8 cellular contexts compared by ENCODE assay signal in genomic region chr12:76020731-76021672, GRCh38. TPM values are rescaled to one million over a fixed set of nuclear protein-coding genes. Genes with fewer than 3 reads are reported as not detected.
DNase-seq lines count a peak whose midpoint lies in the region; ATAC-seq and TF ChIP-seq lines count a peak whose summit lies in the region.

No MANE protein-coding gene starts in this region.

- peak; percentile 49 for DNase-seq in T follicular helper cell (ENCODE audit: low read depth)
- peak in 1 of 4 donors; percentile 39 for DNase-seq in body of pancreas
- peak; percentile 86 for DNase-seq in myocyte (ENCODE audit: low read depth)
- no peak for DNase-seq in suprapubic skin (ENCODE audit: low spot score in 2 of 2)

- no peaks in the 10 kb centered on the region for H3K9me3 ChIP-seq in body of pancreas
- no peaks in the 10 kb centered on the region for H3K9me3 ChIP-seq in suprapubic skin

- H3K27ac ChIP-seq in body of pancreas (peak overlapping the region in 2 of 4 donors; percentile 19 to 61), suprapubic skin (peak overlapping the region; percentile 61)

- intact Hi-C loops in body of pancreas (cut with DNase I): no loop called here

- no peaks in the 10 kb centered on the region for H3K36me3 ChIP-seq in body of pancreas (replicated peaks in 1 of 2; ENCODE audit: insufficient read depth in 1 of 2, low read depth in 2 of 2)
- H3K36me3 ChIP-seq in suprapubic skin: no peaks in the 10 kb centered on the region

- TF ChIP-seq POLR2A in body of pancreas (IDR thresholded peaks at IDR 0.05) (no peak), suprapubic skin (IDR thresholded peaks at IDR 0.05) (no peak)

- no peak overlapping the region for H3K4me3 ChIP-seq in body of pancreas
- H3K4me3 ChIP-seq in suprapubic skin: no peak overlapping the region

- WGBS in body of pancreas, 2 donors: 56 to 68% methylated on average over 15 of the region's 15 CpGs
- 60% methylated on average over 15 of the region's 15 CpGs for WGBS in suprapubic skin

- ATAC-seq in GM18868 (IDR thresholded peaks at IDR 0.05; ENCODE audit: unreplicated experiment): peak; percentile 58
- ATAC-seq in HG03108 (IDR thresholded peaks at IDR 0.05; ENCODE audit: unreplicated experiment): peak; percentile 36
- peak; percentile 57 for ATAC-seq in body of pancreas
- ATAC-seq in HG03571 (IDR thresholded peaks at IDR 0.05; ENCODE audit: unreplicated experiment): no peak
- no peak for ATAC-seq in GM18858 (IDR thresholded peaks at IDR 0.05; ENCODE audit: unreplicated experiment)

- H3K27me3 ChIP-seq in body of pancreas (no peaks in the 10 kb centered on the region), suprapubic skin (no peaks in the 10 kb centered on the region)

- TF ChIP-seq CTCF in body of pancreas (IDR thresholded peaks at IDR 0.05) (no peak), suprapubic skin (IDR thresholded peaks at IDR 0.05) (no peak)

- peaks cover 7% of the 10 kb centered on the region for H3K4me1 ChIP-seq in body of pancreas
- no peaks in the 10 kb centered on the region for H3K4me1 ChIP-seq in suprapubic skin

- TF ChIP-seq EP300 in suprapubic skin (IDR thresholded peaks at IDR 0.05): no peak

RNA-seq across cellular contexts. Expression of gene PHLDA1, which starts 10.6 kb away (rescaled TPM):
- total RNA-seq in body of pancreas (10 to 100 TPM; 11.9 to 22.4 TPM), myocyte (68.1 and 72.4 TPM in 2 replicates), suprapubic skin (10 to 100 TPM; 16.4 to 31.2 (median 23.3) TPM)
- 27.4 TPM for polyA plus RNA-seq in myocyte (2012)

Comparison
In these comparisons a context has a peak if more than half of its experiments do, and no peak if none do; other contexts are left out.
1. ATAC-seq: peak in GM18868 (single experiment), HG03108 (single experiment) and body of pancreas (single experiment); none in HG03571 (single experiment) and GM18858 (single experiment).
2. DNase-seq: peak in T follicular helper cell (single experiment) and myocyte (single experiment); none in suprapubic skin (0 of 2).